ENCODE assay signal across 26 cellular contexts in genomic region chr4:96531836-96532235, GRCh38.
DNase-seq lines count a peak whose midpoint lies in the region; ATAC-seq, FAIRE-seq and TF ChIP-seq lines count a peak whose summit lies in the region.
"Had no signal": no experiment of that assay in that cellular context is flagged by ENCODE, and none has a peak within 500 bp of the region (broad histone marks: within the 10 kb centered on the region; RNA-seq: fewer than 3 reads in every experiment).

No MANE protein-coding gene starts in this region.

- H4K20me1 ChIP-seq in HepG2 (ENCODE audit: insufficient read depth, low read length) = no peaks in the 10 kb centered on the region
- H4K20me1 ChIP-seq in K562 (replicated peaks; ENCODE audit: control insufficient read depth, insufficient read depth, low read length) = no peaks in the 10 kb centered on the region
- H4K20me1 ChIP-seq: BLaER1 had no signal

- peaks cover 20% of the 10 kb centered on the region for H3K9me3 Mint-ChIP-seq in mesothelial cell of epicardium
- H3K9me3 Mint-ChIP-seq in activated T-helper 17 cell treated with anti-CD3 and anti-CD28 coated beads, Interleukin-2, amount 50 U/mL, for 72 hours = no peaks in the 10 kb centered on the region

- BruUV-seq in HepG2 (replicated peaks; lab: Mats Ljungman, UMichigan) = no TSS peak
- no TSS peak for BruUV-seq in K562 (replicated peaks; lab: Mats Ljungman, UMichigan)

- H3K4me2 ChIP-seq in HepG2 (ENCODE audit: low read depth, low read length) (no peak overlapping the region), K562 (ENCODE audit: insufficient read depth, low read length) (no peak overlapping the region)
- H3K4me2 ChIP-seq: BLaER1 had no signal

- peaks cover 1% of the 10 kb centered on the region for H3K4me1 Mint-ChIP-seq in mesothelial cell of epicardium
- H3K4me1 Mint-ChIP-seq in activated T-helper 17 cell treated with anti-CD3 and anti-CD28 coated beads, Interleukin-2, amount 50 U/mL, for 72 hours = no peaks in the 10 kb centered on the region
- H3K4me1 Mint-ChIP-seq: CD14-positive monocyte; CD4-positive, alpha-beta memory T cell; CD4-positive, CD25-positive, alpha-beta regulatory T cell; CD8-positive, alpha-beta memory T cell had no signal

- TF ChIP-seq EP300 in HepG2 (IDR thresholded peaks at IDR 0.05; ENCODE audit: low read depth in 2 of 2, low read length in 2 of 2) = no peak
- no peak for TF ChIP-seq EP300 in HepG2 (CRISPR knock-in tag; IDR thresholded peaks at IDR 0.05; ENCODE audit: borderline replicate concordance)
- no peak for TF ChIP-seq EP300 in K562 (IDR thresholded peaks at IDR 0.05; ENCODE audit: low read length)

- peak overlapping the region; percentile 43 for H3K27ac Mint-ChIP-seq in mesothelial cell of epicardium
- H3K27ac Mint-ChIP-seq in activated T-helper 17 cell treated with anti-CD3 and anti-CD28 coated beads, Interleukin-2, amount 50 U/mL, for 72 hours = no peak overlapping the region
- H3K27ac Mint-ChIP-seq: CD14-positive monocyte; CD4-positive, alpha-beta memory T cell; CD4-positive, CD25-positive, alpha-beta regulatory T cell; CD8-positive, alpha-beta memory T cell had no signal

- no peaks in the 10 kb centered on the region for H3K36me3 ChIP-seq in HepG2 (replicated peaks in 1 of 2; ENCODE audit: control insufficient read depth in 1 of 2, insufficient read depth in 2 of 2, low read length in 2 of 2)
- H3K36me3 ChIP-seq in right lobe of liver = no peaks in the 10 kb centered on the region
- no peaks in the 10 kb centered on the region for H3K36me3 ChIP-seq in K562 (ENCODE audit: control insufficient read depth, insufficient read depth, low read length)
- H3K36me3 ChIP-seq: BE2C, BLaER1 had no signal

- intact Hi-C loops in HepG2 (cut with micrococcal nuclease; ENCODE audit: unreplicated experiment) (no loop called here), right lobe of liver (cut with DNase I) (no loop called here), K562 (cut with micrococcal nuclease) (no loop called here)

- H2AFZ ChIP-seq in HepG2 (ENCODE audit: low read length) (no peak overlapping the region), K562 (ENCODE audit: low read depth, low read length) (no peak overlapping the region)

- H3K4me3 Mint-ChIP-seq in mesothelial cell of epicardium = no peak overlapping the region
- H3K4me3 Mint-ChIP-seq in activated T-helper 17 cell treated with anti-CD3 and anti-CD28 coated beads, Interleukin-2, amount 50 U/mL, for 72 hours = no peak overlapping the region
- H3K4me3 Mint-ChIP-seq: CD14-positive monocyte; CD4-positive, alpha-beta memory T cell; CD4-positive, CD25-positive, alpha-beta regulatory T cell; CD8-positive, alpha-beta memory T cell had no signal

- TF ChIP-seq RAD21 in HepG2 (CRISPR knock-in tag; IDR thresholded peaks at IDR 0.05) (no peak), K562 (CRISPR knock-in tag; conservative IDR thresholded peaks at IDR 0.05 in 1 of 2, IDR thresholded peaks at IDR 0.05 in 1 of 2) (no peak)

- peaks cover 1% of the 10 kb centered on the region for H3K36me3 Mint-ChIP-seq in mesothelial cell of epicardium
- H3K36me3 Mint-ChIP-seq in activated T-helper 17 cell treated with anti-CD3 and anti-CD28 coated beads, Interleukin-2, amount 50 U/mL, for 72 hours (ENCODE audit: low read depth) = no peaks in the 10 kb centered on the region
- H3K36me3 Mint-ChIP-seq: CD14-positive monocyte; CD4-positive, alpha-beta memory T cell; CD4-positive, CD25-positive, alpha-beta regulatory T cell; CD8-positive, alpha-beta memory T cell had no signal

- peaks cover 18% of the 10 kb centered on the region for H3K9me3 ChIP-seq in HepG2 (ENCODE audit: low read length)
- H3K9me3 ChIP-seq in right lobe of liver = no peaks in the 10 kb centered on the region
- peaks cover 1% of the 10 kb centered on the region; the same call in 1 of the 2 replicates for H3K9me3 ChIP-seq in K562 (replicated peaks; ENCODE audit: control insufficient read depth, insufficient read depth, low read depth, low read length)
- H3K9me3 ChIP-seq: BE2C, BLaER1 had no signal

- no peak overlapping the region for H3K9ac ChIP-seq in HepG2 (ENCODE audit: insufficient read depth, low read depth, low read length)
- H3K9ac ChIP-seq in K562 (ENCODE audit: insufficient read depth in 1 of 2, low read depth in 2 of 2, low read length in 2 of 2) = no peak overlapping the region
- H3K9ac ChIP-seq: BLaER1 had no signal

- no peak overlapping the region for H3K4me3 ChIP-seq in HepG2 (replicated peaks in 1 of 3; ENCODE audit: insufficient read depth in 1 of 3, low read depth in 2 of 3, low read length in 3 of 3)
- H3K4me3 ChIP-seq in right lobe of liver = no peak overlapping the region
- H3K4me3 ChIP-seq in K562 = no peak overlapping the region
- H3K4me3 ChIP-seq: BLaER1, GM12878 had no signal

- no peaks in the 10 kb centered on the region for H3K4me1 ChIP-seq in HepG2 (ENCODE audit: insufficient read depth, low read length)
- no peaks in the 10 kb centered on the region for H3K4me1 ChIP-seq in right lobe of liver
- H3K4me1 ChIP-seq in K562 (replicated peaks in 1 of 2; ENCODE audit: control insufficient read depth in 2 of 2, insufficient read depth in 2 of 2, low read length in 2 of 2) = no peaks in the 10 kb centered on the region
- H3K4me1 ChIP-seq: BE2C, BLaER1 had no signal

- no peak for DNase-seq in HepG2 (ENCODE audit: low spot score)
- DNase-seq in right lobe of liver = no peak
- no peak for DNase-seq in K562 (ENCODE audit: extremely low read depth in 1 of 4, low spot score in 3 of 4)
- DNase-seq in mesothelial cell of epicardium (ENCODE audit: low spot score in 2 of 2, unreplicated experiment in 2 of 2) = no peak
- DNase-seq in nucleus accumbens (lab: John Stamatoyannopoulos, UW) = no peak
- DNase-seq: ACHN; BE2C; C1 segment of cervical spinal cord; CD4-positive, alpha-beta memory T cell; CD4-positive, CD25-positive, alpha-beta regulatory T cell; CD8-positive, alpha-beta memory T cell; COR-L47; DMS 273 treated with DMSO at 0.1 percent for 48 hours; DMS153; DMS53; DMS79; DND-41; EL; GDM1 had no signal

- FAIRE-seq in HepG2 (lab: Jason Lieb, UNC) (no peak), K562 (lab: Jason Lieb, UNC) (no peak)
- FAIRE-seq: GM12878, GM12892, GM18507 had no signal

- H3K79me2 ChIP-seq in HepG2 (ENCODE audit: insufficient read depth, low read length) = no peaks in the 10 kb centered on the region
- no peaks in the 10 kb centered on the region for H3K79me2 ChIP-seq in K562 (ENCODE audit: control insufficient read depth, insufficient read depth, low read length)

- H3K27ac ChIP-seq in HepG2 (ENCODE audit: extremely low read length, insufficient read depth, low read length) = no peak overlapping the region
- H3K27ac ChIP-seq in right lobe of liver = no peak overlapping the region
- H3K27ac ChIP-seq in K562 (ENCODE audit: extremely low read depth, low read depth, low read length) = no peak overlapping the region
- H3K27ac ChIP-seq: 22Rv1, BLaER1 had no signal

- TF ChIP-seq CTCF in HepG2 (CRISPR knock-in tag; IDR thresholded peaks at IDR 0.05) (no peak), right lobe of liver (IDR thresholded peaks at IDR 0.05) (no peak), K562 (IDR thresholded peaks at IDR 0.05 in 2 of 3, conservative IDR thresholded peaks at IDR 0.05 in 1 of 3; ENCODE audit: insufficient read depth in 2 of 3, low read depth in 1 of 3, low read length in 3 of 3) (no peak), mesothelial cell of epicardium (IDR thresholded peaks at IDR 0.05; ENCODE audit: unreplicated experiment) (no peak)

- TF ChIP-seq POLR2A in HepG2 (IDR thresholded peaks at IDR 0.05; ENCODE audit: insufficient read depth in 1 of 2, low read depth in 2 of 2, low read length in 2 of 2) (no peak), right lobe of liver (IDR thresholded peaks at IDR 0.05) (no peak), K562 (conservative IDR thresholded peaks at IDR 0.05) (no peak)

- H3K27me3 ChIP-seq in HepG2 (ENCODE audit: control insufficient read depth in 1 of 2, insufficient read depth in 2 of 2, low read length in 2 of 2) (no peaks in the 10 kb centered on the region; a peak in 1 of 5 replicates), right lobe of liver (no peaks in the 10 kb centered on the region), K562 (ENCODE audit: control insufficient read depth in 2 of 2, insufficient read depth in 2 of 2, low read length in 2 of 2) (no peaks in the 10 kb centered on the region)
- H3K27me3 ChIP-seq: BE2C, BLaER1 had no signal

- POLR2A ChIA-PET in HepG2 (lab: Yijun Ruan, JAX) (no interaction called here), K562 (lab: Yijun Ruan, JAX) (no interaction called here)

- in situ Hi-C loops in HepG2 (cut with HindIII; ENCODE audit: extremely low pct_ligation_motif_present, low pct_unique_long_range_greater_than_20kb) (no loop called here), K562 (cut with MboI) (no loop called here)

- H3K27me3 Mint-ChIP-seq in mesothelial cell of epicardium (ENCODE audit: low read depth) = no peaks in the 10 kb centered on the region
- H3K27me3 Mint-ChIP-seq in activated T-helper 17 cell treated with anti-CD3 and anti-CD28 coated beads, Interleukin-2, amount 50 U/mL, for 72 hours = no peaks in the 10 kb centered on the region
- H3K27me3 Mint-ChIP-seq: CD4-positive, CD25-positive, alpha-beta regulatory T cell; CD8-positive, alpha-beta memory T cell had no signal

- H3K9me1 ChIP-seq in K562 (ENCODE audit: control insufficient read depth, insufficient read depth, low read length) = no peaks in the 10 kb centered on the region

- CTCF ChIA-PET in HepG2 (lab: Yijun Ruan, JAX; ENCODE audit: low intra/inter-chr PET ratio, low total read pairs) = no interaction called here
- CTCF ChIA-PET in K562 (lab: Yijun Ruan, JAX; ENCODE audit: low intra/inter-chr PET ratio) = no interaction called here

- ATAC-seq in HepG2 = no peak
- no peak for ATAC-seq in right lobe of liver
- ATAC-seq in K562 = no peak
- no peak for ATAC-seq in activated T-helper 17 cell treated with anti-CD3 and anti-CD28 coated beads, Interleukin-2, amount 50 U/mL, for 72 hours (replicated peaks)
- ATAC-seq: GM12878 had no signal

TF ChIP-seq in HepG2, 621 proteins besides CTCF, POLR2A, EP300 and RAD21 (continues in another document):
- no peak for TF ChIP-seq ZFP82 (CRISPR knock-in tag; IDR thresholded peaks at IDR 0.05; ENCODE audit: borderline replicate concordance)
- peak; percentile 84 to 94 for TF ChIP-seq MAFK (conservative IDR thresholded peaks at IDR 0.05 in 1 of 2, IDR thresholded peaks at IDR 0.05 in 1 of 2; ENCODE audit: low read length in 2 of 2)
- TF ChIP-seq THYN1 (CRISPR knock-in tag; IDR thresholded peaks at IDR 0.05; ENCODE audit: borderline replicate concordance, low read depth) = no peak
- TF ChIP-seq ZNF839 (CRISPR knock-in tag; IDR thresholded peaks at IDR 0.05; ENCODE audit: borderline replicate concordance) = no peak
- no peak for TF ChIP-seq SNAPC2 (CRISPR knock-in tag; IDR thresholded peaks at IDR 0.05)

TF ChIP-seq in K562, 482 proteins besides CTCF, POLR2A, EP300 and RAD21 (continues in another document):
- no peak for TF ChIP-seq GTF2E2 (tag; IDR thresholded peaks at IDR 0.05)
- no peak for TF ChIP-seq ZNF707 (CRISPR knock-in tag; conservative IDR thresholded peaks at IDR 0.05)
- no peak for TF ChIP-seq PTRF (tag; IDR thresholded peaks at IDR 0.05)
- TF ChIP-seq TCF15 (CRISPR knock-in tag; IDR thresholded peaks at IDR 0.05) = no peak
- TF ChIP-seq SOX6 (IDR thresholded peaks at IDR 0.05) = no peak

Comparison
In these comparisons a context has a peak if more than half of its experiments do, and no peak if none do; other contexts are left out.
1. Of the 241 proteins assayed by ChIP-seq in both HepG2 and K562: peak only in HepG2: none; only in K562: MAFG; in both: MAFF and MAFK; in neither: 238.